In the genomic region with DNA sequence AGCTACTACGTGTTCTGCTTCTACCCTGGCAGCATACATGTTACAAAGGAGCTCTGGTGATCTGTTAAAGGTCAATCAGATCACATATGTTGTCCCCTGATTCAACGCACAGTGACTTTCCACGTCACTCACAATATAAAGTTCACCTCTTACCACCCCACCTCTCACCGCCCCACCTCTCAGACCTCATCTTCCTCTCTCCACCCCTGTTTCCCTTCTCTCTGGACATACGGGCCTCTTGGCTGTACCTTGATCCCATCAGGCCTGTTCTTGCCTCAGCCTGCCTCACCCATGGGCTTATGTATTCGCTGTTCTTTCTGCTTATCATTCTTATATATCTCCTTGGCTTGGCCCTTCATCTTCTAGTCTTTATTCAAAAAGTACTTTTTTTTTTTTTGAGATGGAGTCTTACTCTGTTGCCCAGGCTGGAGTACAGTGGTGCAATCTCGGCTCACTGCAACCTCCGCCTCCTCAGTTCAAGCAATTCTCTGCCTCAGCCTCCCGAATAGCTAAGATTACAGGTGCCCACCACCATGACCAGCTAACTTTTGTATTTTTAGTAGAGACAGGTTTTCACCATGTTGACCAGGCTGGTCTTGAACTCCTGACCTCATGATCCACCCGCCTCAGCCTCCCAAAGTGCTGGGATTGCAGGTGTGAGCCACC, we compare ENCODE assay signal across 8 cellular contexts. TPM values are rescaled to one million over a fixed set of nuclear protein-coding genes. Genes with fewer than 3 reads are reported as not detected.
DNase-seq lines count a peak whose midpoint lies in the region; ATAC-seq, FAIRE-seq and TF ChIP-seq lines count a peak whose summit lies in the region.
"Not testable (repeated sequence)": the region's sequence is repeated elsewhere in the genome, so short reads cannot be mapped to it uniquely, and the experiment has no call there.
"Had no signal": no experiment of that assay in that cellular context is flagged by ENCODE, and none has a peak within 500 bp of the region (broad histone marks: within the 10 kb centered on the region; RNA-seq: fewer than 3 reads in every experiment).

No MANE protein-coding gene starts in this region.

- CTCF ChIA-PET in CD4-positive, alpha-beta T cell (lab: Charles Lee) = interaction anchor here (0.6 kb wide), 1 partner anchor 15 kb away, joined by 3 read pairs; no protein-coding TSS in a partner anchor
- CTCF ChIA-PET in K562 (lab: Yijun Ruan, JAX; ENCODE audit: low intra/inter-chr PET ratio) = not testable (repeated sequence)

- in situ Hi-C loops in K562 (cut with MboI) = not testable (repeated sequence)

- peaks cover 18% of the 10 kb centered on the region for H3K27me3 Mint-ChIP-seq in CD4-positive, alpha-beta T cell
- H3K27me3 Mint-ChIP-seq in nephron (ENCODE audit: low read depth) = peaks cover 11% of the 10 kb centered on the region

- FAIRE-seq in K562 (lab: Jason Lieb, UNC) = not testable (repeated sequence)

- H2AFZ ChIP-seq in K562 (ENCODE audit: low read depth, low read length) = 0 out of 2 replicates have a peak overlapping the region, but pooled peaks have one; percentile 11
- not testable (repeated sequence) for H2AFZ ChIP-seq in osteoblast (ENCODE audit: low read length)

- TF ChIP-seq EP300 in K562 (IDR thresholded peaks at IDR 0.05; ENCODE audit: low read length) = not testable (repeated sequence)

- H3K36me3 Mint-ChIP-seq in CD4-positive, alpha-beta T cell (ENCODE audit: low read depth) = peaks cover 15% of the 10 kb centered on the region
- not testable (repeated sequence) for H3K36me3 Mint-ChIP-seq in nephron (ENCODE audit: low read depth)

- peaks cover 14 to 16% of the 10 kb centered on the region in 2 experiments; a peak in 3 of 5 replicates for H3K4me1 ChIP-seq in K562 (replicated peaks in 1 of 2; ENCODE audit: control insufficient read depth in 2 of 2, insufficient read depth in 2 of 2, low read length in 2 of 2)
- H3K4me1 ChIP-seq in osteoblast (ENCODE audit: insufficient read depth, low read length) = not testable (repeated sequence)

- not testable (repeated sequence) for H3K9me1 ChIP-seq in K562 (ENCODE audit: control insufficient read depth, insufficient read depth, low read length)

- not testable (repeated sequence) for DNase-seq in CD4-positive, alpha-beta T cell; K562 (ENCODE audit: extremely low read depth in 1 of 4, low spot score in 3 of 4)
- peak; percentile 9 for DNase-seq in activated CD8-positive, alpha-beta memory T cell treated with anti-CD3 and anti-CD28 coated beads for 24 hours
- peak; percentile 16 for DNase-seq in left lobe of liver (ENCODE audit: low spot score)
- DNase-seq in osteoblast (ENCODE audit: insufficient read length, low spot score, missing footprints) = peak; percentile 56

- not testable (repeated sequence) for H4K20me1 ChIP-seq in K562 (replicated peaks; ENCODE audit: control insufficient read depth, insufficient read depth, low read length); osteoblast (ENCODE audit: insufficient read depth, low read length)

- not testable (repeated sequence) for ATAC-seq in CD4-positive, alpha-beta T cell (ENCODE audit: poor library complexity); K562; left lobe of liver

- not testable (repeated sequence) for TF ChIP-seq CTCF in CD4-positive, alpha-beta T cell (IDR thresholded peaks at IDR 0.05); K562 (IDR thresholded peaks at IDR 0.05 in 2 of 3, conservative IDR thresholded peaks at IDR 0.05 in 1 of 3; ENCODE audit: insufficient read depth in 2 of 3, low read depth in 1 of 3, low read length in 3 of 3); nephron (IDR thresholded peaks at IDR 0.05; ENCODE audit: unreplicated experiment in 3 of 3); osteoblast (IDR thresholded peaks at IDR 0.05; ENCODE audit: extremely low read depth, low read depth, low read length)

- not testable (repeated sequence) for BruUV-seq in K562 (replicated peaks; lab: Mats Ljungman, UMichigan)

- POLR2A ChIA-PET in CD4-positive, alpha-beta T cell (lab: Charles Lee) = not testable (repeated sequence)
- POLR2A ChIA-PET in K562 (lab: Yijun Ruan, JAX) = interaction anchor here (1.0 kb wide), 1 partner anchor 14 kb away, joined by 3 read pairs; no protein-coding TSS in a partner anchor

- 65% methylated on average over 10 of the region's 10 CpGs for WGBS in K562 (ENCODE audit: insufficient coverage, low coverage, missing lambda C conversion rate)

- H3K27me3 ChIP-seq in CD4-positive, alpha-beta T cell (ENCODE audit: control insufficient read depth, insufficient read depth, low read length); K562 (ENCODE audit: control insufficient read depth in 2 of 2, insufficient read depth in 2 of 2, low read length in 2 of 2); osteoblast (ENCODE audit: insufficient read depth, low read length): not testable (repeated sequence)

- not testable (repeated sequence) for H3K36me3 ChIP-seq in K562 (ENCODE audit: control insufficient read depth, insufficient read depth, low read length); osteoblast (ENCODE audit: insufficient read depth, low read length)

- peak overlapping the region; percentile 21 for H3K4me3 Mint-ChIP-seq in CD4-positive, alpha-beta T cell
- peak overlapping the region in 2 of 3 experiments; percentile 26 to 42 for H3K4me3 Mint-ChIP-seq in nephron

- not testable (repeated sequence) for H3K27ac Mint-ChIP-seq in CD4-positive, alpha-beta T cell
- peak overlapping the region in 2 of 3 experiments; percentile 29 to 40 for H3K27ac Mint-ChIP-seq in nephron

- not testable (repeated sequence) for H3K9me3 Mint-ChIP-seq in CD4-positive, alpha-beta T cell; nephron

- not testable (repeated sequence) for H3K4me2 ChIP-seq in K562 (ENCODE audit: insufficient read depth, low read length); osteoblast (ENCODE audit: insufficient read depth, low read length)

- not testable (repeated sequence) for H3K4me3 ChIP-seq in K562; osteoblast (ENCODE audit: insufficient read depth, low read length)

- H3K79me2 ChIP-seq in K562 (ENCODE audit: control insufficient read depth, insufficient read depth, low read length) = peaks cover 15% of the 10 kb centered on the region
- H3K79me2 ChIP-seq in osteoblast (ENCODE audit: insufficient read depth, low read length) = peaks cover 14% of the 10 kb centered on the region

- TF ChIP-seq POLR2A in K562 (conservative IDR thresholded peaks at IDR 0.05) = not testable (repeated sequence)

- not testable (repeated sequence) for H3K9ac ChIP-seq in K562 (ENCODE audit: insufficient read depth in 1 of 2, low read depth in 2 of 2, low read length in 2 of 2)

- H3K27ac ChIP-seq in CD4-positive, alpha-beta T cell (ENCODE audit: low read depth, low read length); K562 (ENCODE audit: extremely low read depth, low read depth, low read length); osteoblast (ENCODE audit: low read depth, low read length): not testable (repeated sequence)

- not testable (repeated sequence) for TF ChIP-seq RAD21 in K562 (CRISPR knock-in tag; conservative IDR thresholded peaks at IDR 0.05 in 1 of 2, IDR thresholded peaks at IDR 0.05 in 1 of 2)

- intact Hi-C loops in CD4-positive, alpha-beta T cell (cut with DNase I, micrococcal nuclease) = loop anchor here in 1 of 2 experiments (10.0 kb wide), 1 partner anchor 732 kb away; the partner anchor contains the start of gene DUSP3
- intact Hi-C loops in K562 (cut with micrococcal nuclease) = not testable (repeated sequence)

- H3K9me3 ChIP-seq in CD4-positive, alpha-beta T cell (ENCODE audit: control insufficient read depth, low read length); K562 (replicated peaks; ENCODE audit: control insufficient read depth, insufficient read depth, low read depth, low read length); osteoblast (ENCODE audit: low read depth, low read length): not testable (repeated sequence)

- peaks cover 18% of the 10 kb centered on the region for H3K4me1 Mint-ChIP-seq in CD4-positive, alpha-beta T cell (ENCODE audit: low read depth)
- H3K4me1 Mint-ChIP-seq in nephron = peaks cover 11% of the 10 kb centered on the region

RNA-seq across cellular contexts. Expression of gene GPATCH8, which starts 3.9 kb away (rescaled TPM):
- total RNA-seq in CD4-positive, alpha-beta T cell = 10 to 100 TPM; 76.0 to 76.9 TPM
- total RNA-seq in K562 (2011; cell fraction: chromatin; rRNA removed; ENCODE audit: low replicate concordance) = 35.5 and 88.3 TPM in 2 replicates
- total RNA-seq in K562 (2011; cell fraction: nucleolus; rRNA removed) = 15.8 and 25.9 TPM in 2 replicates
- total RNA-seq in K562 (2011; cell fraction: nucleoplasm; rRNA removed) = 46.9 and 79.0 TPM in 2 replicates
- total RNA-seq in K562 (2014; rRNA removed) = 11.6 and 12.5 TPM in 2 replicates
- total RNA-seq in K562 (2014; rRNA removed; fragmentation: Illumina TruSeq; extraction: Trizol) = 12.7 and 16.6 TPM in 2 replicates
- total RNA-seq in K562 (2015; rRNA removed; fragmentation: Illumina TruSeq; extraction: Trizol) = 12.9 and 14.1 TPM in 2 replicates
- 25.6 and 29.6 TPM in 2 replicates for total RNA-seq in K562 (2021)
- 10.6 and 17.3 TPM in 2 replicates for polyA plus RNA-seq in K562 (2011; rRNA removed)
- polyA plus RNA-seq in K562 (2011; cell fraction: cytosol; rRNA removed) = 7.8 and 9.3 TPM in 2 replicates
- 17.6 and 18.6 TPM in 2 replicates for polyA plus RNA-seq in K562 (2011; cell fraction: nucleus; rRNA removed)
- 14.7 and 15.0 TPM in 2 replicates for polyA plus RNA-seq in K562 (2012)
- 22.2 and 24.8 TPM in 2 replicates for polyA plus RNA-seq in K562 (2014; fragmentation: Illumina TruSeq; extraction: Trizol)
- 10 to 100 TPM; 12.0 to 13.2 TPM for polyA plus RNA-seq in K562 (2014; fragmentation: Nextera tagmentation; extraction: Ambion mirVana)
- polyA plus RNA-seq in K562 (2014; rRNA removed) = 14.5 and 15.6 TPM in 2 replicates
- polyA minus RNA-seq in K562 (2011; rRNA and poly(A)+ RNA removed) = 29.9 and 35.0 TPM in 2 replicates
- 12.0 and 17.7 TPM in 2 replicates for polyA minus RNA-seq in K562 (2011; cell fraction: cytosol; rRNA and poly(A)+ RNA removed)
- 11.8 and 15.6 TPM in 2 replicates for polyA minus RNA-seq in K562 (2011; cell fraction: nucleus; rRNA and poly(A)+ RNA removed)
- total RNA-seq in left lobe of liver = 11.0 TPM
- total RNA-seq in osteoblast = 30.6 and 33.3 TPM in 2 replicates

RNA-seq across cellular contexts. Expression of gene FZD2, which starts 50.2 kb away (rescaled TPM):
- not detected for total RNA-seq in CD4-positive, alpha-beta T cell
- 1.3 and 4.1 TPM in 2 replicates for total RNA-seq in K562 (2011; cell fraction: chromatin; rRNA removed; ENCODE audit: low replicate concordance)
- total RNA-seq in K562 (2011; cell fraction: nucleolus; rRNA removed) = 7.2 and 8.2 TPM in 2 replicates
- 2.8 and 3.5 TPM in 2 replicates for total RNA-seq in K562 (2011; cell fraction: nucleoplasm; rRNA removed)
- total RNA-seq in K562 (2014; rRNA removed) (1.1 and 1.2 TPM in 2 replicates), K562 (2014; rRNA removed; fragmentation: Illumina TruSeq; extraction: Trizol) (0.10 and 0.11 TPM in 2 replicates), K562 (2015; rRNA removed; fragmentation: Illumina TruSeq; extraction: Trizol) (0.68 and 1.1 TPM in 2 replicates), K562 (2021) (3.5 and 3.7 TPM in 2 replicates), left lobe of liver (0.18 TPM), osteoblast (15.9 and 23.9 TPM in 2 replicates)
- polyA plus RNA-seq in K562 (2011; rRNA removed) (1.8 and 3.1 TPM in 2 replicates), K562 (2014; fragmentation: Illumina TruSeq; extraction: Trizol) (0.31 and 1.5 TPM in 2 replicates), K562 (2014; fragmentation: Nextera tagmentation; extraction: Ambion mirVana) (under 1 TPM in 1 of 2 experiments, not detected in 1; 0.03 TPM), K562 (2014; rRNA removed) (2.1 and 4.5 TPM in 2 replicates)
- polyA plus RNA-seq in K562 (2011; cell fraction: cytosol; rRNA removed) = 6.1 and 11.5 TPM in 2 replicates
- 4.8 and 5.5 TPM in 2 replicates for polyA plus RNA-seq in K562 (2011; cell fraction: nucleus; rRNA removed)
- 2.8 and 5.2 TPM in 2 replicates for polyA plus RNA-seq in K562 (2012)
- 1.1 and 2.1 TPM in 2 replicates for polyA minus RNA-seq in K562 (2011; rRNA and poly(A)+ RNA removed)
- polyA minus RNA-seq in K562 (2011; cell fraction: cytosol; rRNA and poly(A)+ RNA removed) = 4.9 and 6.1 TPM in 2 replicates
- polyA minus RNA-seq in K562 (2011; cell fraction: nucleus; rRNA and poly(A)+ RNA removed) = 2.3 and 3.8 TPM in 2 replicates
- total RNA-seq: CD4-positive, alpha-beta memory T cell had no signal
- polyA plus RNA-seq: CD4-positive, alpha-beta memory T cell; CD8-positive, alpha-beta memory T cell had no signal
